ENCODE assay signal across 1 cellular context in the genomic region with DNA sequence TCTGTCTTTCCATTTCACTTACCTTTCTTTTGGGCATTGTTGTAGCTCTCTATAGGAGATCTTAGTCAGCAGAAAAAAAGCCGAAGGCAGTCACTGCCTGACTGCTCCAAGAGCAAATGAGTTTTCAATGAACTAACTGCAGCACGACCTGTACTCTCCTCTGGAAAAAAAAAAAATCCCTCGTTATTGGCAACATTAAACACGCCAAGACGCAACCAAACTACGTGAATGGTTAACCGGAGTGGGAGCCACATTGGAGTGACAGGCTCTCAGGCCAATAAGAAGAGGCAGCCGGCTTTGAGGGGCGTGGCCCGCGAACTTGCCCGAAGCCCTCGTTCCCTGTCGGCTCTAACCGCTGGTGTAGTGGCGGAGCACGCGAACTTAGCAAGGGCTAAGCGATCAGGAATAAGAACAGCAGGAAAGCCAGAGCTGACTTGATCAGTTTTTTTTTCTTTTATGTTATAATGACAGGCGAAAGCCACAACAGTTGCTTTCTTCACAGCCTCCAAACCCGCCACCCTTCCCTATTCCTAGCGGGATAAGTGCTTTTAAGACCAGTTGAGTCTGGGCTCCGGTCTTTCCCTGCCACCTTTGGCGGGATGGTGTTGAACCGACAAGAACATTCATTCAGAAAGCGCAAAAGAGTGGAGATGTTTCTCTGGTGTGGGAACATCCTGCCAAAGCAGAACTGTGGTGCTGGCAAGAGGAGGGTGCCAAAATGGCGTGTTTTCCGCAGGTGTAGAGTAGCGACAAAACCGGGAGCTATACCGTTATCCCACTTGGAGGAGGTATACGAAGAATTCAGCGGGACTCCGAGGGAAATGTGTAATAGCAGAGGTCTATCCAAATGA.
TF ChIP-seq lines count a peak whose summit lies in the region.

No MANE protein-coding gene starts in this region.

TF ChIP-seq in GM12878, 131 proteins besides CTCF, POLR2A, EP300 and RAD21 (continued from another document and continues in another):
- TF ChIP-seq SPI1 (IDR thresholded peaks at IDR 0.05; ENCODE audit: borderline replicate concordance, insufficient read depth, low read depth, low read length) = no peak
- no peak for TF ChIP-seq PML (IDR thresholded peaks at IDR 0.05; ENCODE audit: low read length)
- TF ChIP-seq SIX5 (IDR thresholded peaks at IDR 0.05; ENCODE audit: low read depth, low read length, severe bottlenecking) = no peak
- TF ChIP-seq, protein P1, sequence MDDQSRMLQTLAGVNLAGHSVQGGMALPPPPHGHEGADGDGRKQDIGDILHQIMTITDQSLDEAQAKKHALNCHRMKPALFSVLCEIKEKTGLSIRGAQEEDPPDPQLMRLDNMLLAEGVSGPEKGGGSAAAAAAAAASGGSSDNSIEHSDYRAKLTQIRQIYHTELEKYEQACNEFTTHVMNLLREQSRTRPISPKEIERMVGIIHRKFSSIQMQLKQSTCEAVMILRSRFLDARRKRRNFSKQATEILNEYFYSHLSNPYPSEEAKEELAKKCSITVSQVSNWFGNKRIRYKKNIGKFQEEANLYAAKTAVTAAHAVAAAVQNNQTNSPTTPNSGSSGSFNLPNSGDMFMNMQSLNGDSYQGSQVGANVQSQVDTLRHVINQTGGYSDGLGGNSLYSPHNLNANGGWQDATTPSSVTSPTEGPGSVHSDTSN (IDR thresholded peaks at IDR 0.05; ENCODE audit: insufficient replicate concordance, low read depth, low read length) = peak; percentile 98
- no peak for TF ChIP-seq NFXL1 (IDR thresholded peaks at IDR 0.05; ENCODE audit: borderline replicate concordance)
- TF ChIP-seq POLR2AphosphoS2 (IDR thresholded peaks at IDR 0.05; ENCODE audit: low read depth, low read length) = no peak
- no peak for TF ChIP-seq TCF7 (IDR thresholded peaks at IDR 0.05; ENCODE audit: borderline replicate concordance)
- no peak for TF ChIP-seq ZNF207 (IDR thresholded peaks at IDR 0.05; ENCODE audit: borderline replicate concordance)
- TF ChIP-seq, protein P2, sequence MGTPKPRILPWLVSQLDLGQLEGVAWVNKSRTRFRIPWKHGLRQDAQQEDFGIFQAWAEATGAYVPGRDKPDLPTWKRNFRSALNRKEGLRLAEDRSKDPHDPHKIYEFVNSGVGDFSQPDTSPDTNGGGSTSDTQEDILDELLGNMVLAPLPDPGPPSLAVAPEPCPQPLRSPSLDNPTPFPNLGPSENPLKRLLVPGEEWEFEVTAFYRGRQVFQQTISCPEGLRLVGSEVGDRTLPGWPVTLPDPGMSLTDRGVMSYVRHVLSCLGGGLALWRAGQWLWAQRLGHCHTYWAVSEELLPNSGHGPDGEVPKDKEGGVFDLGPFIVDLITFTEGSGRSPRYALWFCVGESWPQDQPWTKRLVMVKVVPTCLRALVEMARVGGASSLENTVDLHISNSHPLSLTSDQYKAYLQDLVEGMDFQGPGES (IDR thresholded peaks at IDR 0.05) = peak; percentile 69; the same call in 1 of the 2 replicates
- TF ChIP-seq, protein P3, sequence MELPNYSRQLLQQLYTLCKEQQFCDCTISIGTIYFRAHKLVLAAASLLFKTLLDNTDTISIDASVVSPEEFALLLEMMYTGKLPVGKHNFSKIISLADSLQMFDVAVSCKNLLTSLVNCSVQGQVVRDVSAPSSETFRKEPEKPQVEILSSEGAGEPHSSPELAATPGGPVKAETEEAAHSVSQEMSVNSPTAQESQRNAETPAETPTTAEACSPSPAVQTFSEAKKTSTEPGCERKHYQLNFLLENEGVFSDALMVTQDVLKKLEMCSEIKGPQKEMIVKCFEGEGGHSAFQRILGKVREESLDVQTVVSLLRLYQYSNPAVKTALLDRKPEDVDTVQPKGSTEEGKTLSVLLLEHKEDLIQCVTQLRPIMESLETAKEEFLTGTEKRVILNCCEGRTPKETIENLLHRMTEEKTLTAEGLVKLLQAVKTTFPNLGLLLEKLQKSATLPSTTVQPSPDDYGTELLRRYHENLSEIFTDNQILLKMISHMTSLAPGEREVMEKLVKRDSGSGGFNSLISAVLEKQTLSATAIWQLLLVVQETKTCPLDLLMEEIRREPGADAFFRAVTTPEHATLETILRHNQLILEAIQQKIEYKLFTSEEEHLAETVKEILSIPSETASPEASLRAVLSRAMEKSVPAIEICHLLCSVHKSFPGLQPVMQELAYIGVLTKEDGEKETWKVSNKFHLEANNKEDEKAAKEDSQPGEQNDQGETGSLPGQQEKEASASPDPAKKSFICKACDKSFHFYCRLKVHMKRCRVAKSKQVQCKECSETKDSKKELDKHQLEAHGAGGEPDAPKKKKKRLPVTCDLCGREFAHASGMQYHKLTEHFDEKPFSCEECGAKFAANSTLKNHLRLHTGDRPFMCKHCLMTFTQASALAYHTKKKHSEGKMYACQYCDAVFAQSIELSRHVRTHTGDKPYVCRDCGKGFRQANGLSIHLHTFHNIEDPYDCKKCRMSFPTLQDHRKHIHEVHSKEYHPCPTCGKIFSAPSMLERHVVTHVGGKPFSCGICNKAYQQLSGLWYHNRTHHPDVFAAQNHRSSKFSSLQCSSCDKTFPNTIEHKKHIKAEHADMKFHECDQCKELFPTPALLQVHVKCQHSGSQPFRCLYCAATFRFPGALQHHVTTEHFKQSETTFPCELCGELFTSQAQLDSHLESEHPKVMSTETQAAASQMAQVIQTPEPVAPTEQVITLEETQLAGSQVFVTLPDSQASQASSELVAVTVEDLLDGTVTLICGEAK (IDR thresholded peaks at IDR 0.05; ENCODE audit: borderline replicate concordance) = no peak
- no peak for TF ChIP-seq FOXK2 (IDR thresholded peaks at IDR 0.05)
- TF ChIP-seq NR2C1 (IDR thresholded peaks at IDR 0.05) = no peak
- TF ChIP-seq, protein P4, sequence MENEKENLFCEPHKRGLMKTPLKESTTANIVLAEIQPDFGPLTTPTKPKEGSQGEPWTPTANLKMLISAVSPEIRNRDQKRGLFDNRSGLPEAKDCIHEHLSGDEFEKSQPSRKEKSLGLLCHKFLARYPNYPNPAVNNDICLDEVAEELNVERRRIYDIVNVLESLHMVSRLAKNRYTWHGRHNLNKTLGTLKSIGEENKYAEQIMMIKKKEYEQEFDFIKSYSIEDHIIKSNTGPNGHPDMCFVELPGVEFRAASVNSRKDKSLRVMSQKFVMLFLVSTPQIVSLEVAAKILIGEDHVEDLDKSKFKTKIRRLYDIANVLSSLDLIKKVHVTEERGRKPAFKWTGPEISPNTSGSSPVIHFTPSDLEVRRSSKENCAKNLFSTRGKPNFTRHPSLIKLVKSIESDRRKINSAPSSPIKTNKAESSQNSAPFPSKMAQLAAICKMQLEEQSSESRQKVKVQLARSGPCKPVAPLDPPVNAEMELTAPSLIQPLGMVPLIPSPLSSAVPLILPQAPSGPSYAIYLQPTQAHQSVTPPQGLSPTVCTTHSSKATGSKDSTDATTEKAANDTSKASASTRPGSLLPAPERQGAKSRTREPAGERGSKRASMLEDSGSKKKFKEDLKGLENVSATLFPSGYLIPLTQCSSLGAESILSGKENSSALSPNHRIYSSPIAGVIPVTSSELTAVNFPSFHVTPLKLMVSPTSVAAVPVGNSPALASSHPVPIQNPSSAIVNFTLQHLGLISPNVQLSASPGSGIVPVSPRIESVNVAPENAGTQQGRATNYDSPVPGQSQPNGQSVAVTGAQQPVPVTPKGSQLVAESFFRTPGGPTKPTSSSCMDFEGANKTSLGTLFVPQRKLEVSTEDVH (IDR thresholded peaks at IDR 0.05; ENCODE audit: low read depth, partially characterized antibody) = no peak
- TF ChIP-seq SUZ12 (IDR thresholded peaks at IDR 0.05; ENCODE audit: unreplicated experiment) = no peak
- TF ChIP-seq BMI1 (IDR thresholded peaks at IDR 0.05; ENCODE audit: borderline replicate concordance) = no peak
- TF ChIP-seq ZNF384 (IDR thresholded peaks at IDR 0.05; ENCODE audit: borderline replicate concordance, low read depth, low read length) = peak; percentile 82
- no peak for TF ChIP-seq CBX3 (IDR thresholded peaks at IDR 0.05; ENCODE audit: borderline replicate concordance, low read depth)
- peak; percentile 73; the same call in 1 of the 2 replicates for TF ChIP-seq CHD2 (IDR thresholded peaks at IDR 0.05; ENCODE audit: borderline replicate concordance, low read depth, low read length)
- TF ChIP-seq, protein P5, sequence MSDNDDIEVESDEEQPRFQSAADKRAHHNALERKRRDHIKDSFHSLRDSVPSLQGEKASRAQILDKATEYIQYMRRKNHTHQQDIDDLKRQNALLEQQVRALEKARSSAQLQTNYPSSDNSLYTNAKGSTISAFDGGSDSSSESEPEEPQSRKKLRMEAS (IDR thresholded peaks at IDR 0.05; ENCODE audit: low read depth, low read length) = no peak
- TF ChIP-seq ZNF24 (IDR thresholded peaks at IDR 0.05) = no peak
- TF ChIP-seq TAF1 (IDR thresholded peaks at IDR 0.05; ENCODE audit: borderline replicate concordance, low read depth, low read length) = no peak
- 0 out of 2 replicates have a peak, but pooled peaks have one; percentile 13 for TF ChIP-seq RFX5 (IDR thresholded peaks at IDR 0.05; ENCODE audit: low read depth, low read length)
- no peak for TF ChIP-seq MYC (IDR thresholded peaks at IDR 0.05; ENCODE audit: insufficient read depth, insufficient read length, insufficient replicate concordance, low read length, severe bottlenecking)
- TF ChIP-seq, protein P6, sequence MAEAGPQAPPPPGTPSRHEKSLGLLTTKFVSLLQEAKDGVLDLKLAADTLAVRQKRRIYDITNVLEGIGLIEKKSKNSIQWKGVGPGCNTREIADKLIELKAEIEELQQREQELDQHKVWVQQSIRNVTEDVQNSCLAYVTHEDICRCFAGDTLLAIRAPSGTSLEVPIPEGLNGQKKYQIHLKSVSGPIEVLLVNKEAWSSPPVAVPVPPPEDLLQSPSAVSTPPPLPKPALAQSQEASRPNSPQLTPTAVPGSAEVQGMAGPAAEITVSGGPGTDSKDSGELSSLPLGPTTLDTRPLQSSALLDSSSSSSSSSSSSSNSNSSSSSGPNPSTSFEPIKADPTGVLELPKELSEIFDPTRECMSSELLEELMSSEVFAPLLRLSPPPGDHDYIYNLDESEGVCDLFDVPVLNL (IDR thresholded peaks at IDR 0.05; ENCODE audit: low read depth, low read length) = no peak
- peak; percentile 91 for TF ChIP-seq SP1 (IDR thresholded peaks at IDR 0.05; ENCODE audit: low read depth, low read length)
- no peak for TF ChIP-seq SRF (IDR thresholded peaks at IDR 0.05; ENCODE audit: low read depth in 2 of 2, low read length in 2 of 2)
- TF ChIP-seq RCOR1 (conservative IDR thresholded peaks at IDR 0.05; ENCODE audit: low read depth, low read length) = no peak
- TF ChIP-seq KDM1A (IDR thresholded peaks at IDR 0.05; ENCODE audit: borderline replicate concordance) = no peak
- TF ChIP-seq FOS (IDR thresholded peaks at IDR 0.05; ENCODE audit: borderline replicate concordance, extremely low read depth, insufficient read length) = peak; percentile 43
- no peak for TF ChIP-seq HCFC1 (IDR thresholded peaks at IDR 0.05; ENCODE audit: low read length)
- TF ChIP-seq, protein P7, sequence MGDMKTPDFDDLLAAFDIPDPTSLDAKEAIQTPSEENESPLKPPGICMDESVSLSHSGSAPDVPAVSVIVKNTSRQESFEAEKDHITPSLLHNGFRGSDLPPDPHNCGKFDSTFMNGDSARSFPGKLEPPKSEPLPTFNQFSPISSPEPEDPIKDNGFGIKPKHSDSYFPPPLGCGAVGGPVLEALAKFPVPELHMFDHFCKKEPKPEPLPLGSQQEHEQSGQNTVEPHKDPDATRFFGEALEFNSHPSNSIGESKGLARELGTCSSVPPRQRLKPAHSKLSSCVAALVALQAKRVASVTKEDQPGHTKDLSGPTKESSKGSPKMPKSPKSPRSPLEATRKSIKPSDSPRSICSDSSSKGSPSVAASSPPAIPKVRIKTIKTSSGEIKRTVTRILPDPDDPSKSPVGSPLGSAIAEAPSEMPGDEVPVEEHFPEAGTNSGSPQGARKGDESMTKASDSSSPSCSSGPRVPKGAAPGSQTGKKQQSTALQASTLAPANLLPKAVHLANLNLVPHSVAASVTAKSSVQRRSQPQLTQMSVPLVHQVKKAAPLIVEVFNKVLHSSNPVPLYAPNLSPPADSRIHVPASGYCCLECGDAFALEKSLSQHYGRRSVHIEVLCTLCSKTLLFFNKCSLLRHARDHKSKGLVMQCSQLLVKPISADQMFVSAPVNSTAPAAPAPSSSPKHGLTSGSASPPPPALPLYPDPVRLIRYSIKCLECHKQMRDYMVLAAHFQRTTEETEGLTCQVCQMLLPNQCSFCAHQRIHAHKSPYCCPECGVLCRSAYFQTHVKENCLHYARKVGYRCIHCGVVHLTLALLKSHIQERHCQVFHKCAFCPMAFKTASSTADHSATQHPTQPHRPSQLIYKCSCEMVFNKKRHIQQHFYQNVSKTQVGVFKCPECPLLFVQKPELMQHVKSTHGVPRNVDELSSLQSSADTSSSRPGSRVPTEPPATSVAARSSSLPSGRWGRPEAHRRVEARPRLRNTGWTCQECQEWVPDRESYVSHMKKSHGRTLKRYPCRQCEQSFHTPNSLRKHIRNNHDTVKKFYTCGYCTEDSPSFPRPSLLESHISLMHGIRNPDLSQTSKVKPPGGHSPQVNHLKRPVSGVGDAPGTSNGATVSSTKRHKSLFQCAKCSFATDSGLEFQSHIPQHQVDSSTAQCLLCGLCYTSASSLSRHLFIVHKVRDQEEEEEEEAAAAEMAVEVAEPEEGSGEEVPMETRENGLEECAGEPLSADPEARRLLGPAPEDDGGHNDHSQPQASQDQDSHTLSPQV (IDR thresholded peaks at IDR 0.05) = no peak
- TF ChIP-seq, protein P8, sequence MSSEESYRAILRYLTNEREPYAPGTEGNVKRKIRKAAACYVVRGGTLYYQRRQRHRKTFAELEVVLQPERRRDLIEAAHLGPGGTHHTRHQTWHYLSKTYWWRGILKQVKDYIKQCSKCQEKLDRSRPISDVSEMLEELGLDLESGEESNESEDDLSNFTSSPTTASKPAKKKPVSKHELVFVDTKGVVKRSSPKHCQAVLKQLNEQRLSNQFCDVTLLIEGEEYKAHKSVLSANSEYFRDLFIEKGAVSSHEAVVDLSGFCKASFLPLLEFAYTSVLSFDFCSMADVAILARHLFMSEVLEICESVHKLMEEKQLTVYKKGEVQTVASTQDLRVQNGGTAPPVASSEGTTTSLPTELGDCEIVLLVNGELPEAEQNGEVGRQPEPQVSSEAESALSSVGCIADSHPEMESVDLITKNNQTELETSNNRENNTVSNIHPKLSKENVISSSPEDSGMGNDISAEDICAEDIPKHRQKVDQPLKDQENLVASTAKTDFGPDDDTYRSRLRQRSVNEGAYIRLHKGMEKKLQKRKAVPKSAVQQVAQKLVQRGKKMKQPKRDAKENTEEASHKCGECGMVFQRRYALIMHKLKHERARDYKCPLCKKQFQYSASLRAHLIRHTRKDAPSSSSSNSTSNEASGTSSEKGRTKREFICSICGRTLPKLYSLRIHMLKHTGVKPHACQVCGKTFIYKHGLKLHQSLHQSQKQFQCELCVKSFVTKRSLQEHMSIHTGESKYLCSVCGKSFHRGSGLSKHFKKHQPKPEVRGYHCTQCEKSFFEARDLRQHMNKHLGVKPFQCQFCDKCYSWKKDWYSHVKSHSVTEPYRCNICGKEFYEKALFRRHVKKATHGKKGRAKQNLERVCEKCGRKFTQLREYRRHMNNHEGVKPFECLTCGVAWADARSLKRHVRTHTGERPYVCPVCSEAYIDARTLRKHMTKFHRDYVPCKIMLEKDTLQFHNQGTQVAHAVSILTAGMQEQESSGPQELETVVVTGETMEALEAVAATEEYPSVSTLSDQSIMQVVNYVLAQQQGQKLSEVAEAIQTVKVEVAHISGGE (CRISPR knock-in tag; IDR thresholded peaks at IDR 0.05) = no peak
- TF ChIP-seq ASH2L (IDR thresholded peaks at IDR 0.05; ENCODE audit: borderline replicate concordance, low read depth) = no peak
- no peak for TF ChIP-seq MYB (IDR thresholded peaks at IDR 0.05; ENCODE audit: borderline replicate concordance, low read depth, low read length)
- TF ChIP-seq EED (IDR thresholded peaks at IDR 0.05; ENCODE audit: low read depth) = no peak
- no peak for TF ChIP-seq RAD51 (IDR thresholded peaks at IDR 0.05)
